Comparison of ENCODE assay signal across 12 cellular contexts in the genomic region with DNA sequence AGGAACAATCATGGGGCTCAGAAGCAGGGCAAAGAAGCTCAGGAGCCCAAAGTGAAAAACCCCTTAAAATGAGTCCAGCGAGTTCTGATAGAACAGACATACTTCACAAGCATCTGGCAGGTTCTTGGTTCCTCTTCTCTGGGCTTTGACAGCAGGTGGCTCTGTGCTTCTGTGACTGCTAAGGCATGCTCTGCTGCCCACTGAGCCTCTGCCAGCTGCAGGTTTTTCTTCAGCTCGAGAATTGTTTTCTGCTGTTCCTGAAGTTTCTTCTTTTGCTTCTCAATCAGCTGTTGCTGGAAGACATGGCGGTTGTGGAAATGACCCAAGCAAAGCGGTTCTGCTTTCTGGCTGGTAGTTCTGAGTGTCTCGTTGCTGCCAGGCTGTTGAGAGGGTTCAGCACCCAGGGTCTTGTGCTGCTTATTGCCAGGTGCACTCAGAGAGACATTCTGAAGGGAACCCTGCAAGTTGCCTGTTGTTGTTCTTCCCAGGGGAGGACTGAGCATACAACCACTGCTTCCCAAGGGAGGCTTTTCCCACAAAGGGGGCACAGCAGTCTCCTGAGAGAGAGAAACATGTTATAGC. TPM values are rescaled to one million over a fixed set of nuclear protein-coding genes. Genes with fewer than 3 reads are reported as not detected.
A peak's percentile ranks its signal among the peaks of the same experiment; 100 is the strongest.
DNase-seq lines count a peak whose midpoint lies in the region; ATAC-seq, FAIRE-seq and TF ChIP-seq lines count a peak whose summit lies in the region.
"Had no signal": no experiment of that assay in that cellular context is flagged by ENCODE, and none has a peak within 500 bp of the region (broad histone marks: within the 10 kb centered on the region; RNA-seq: fewer than 3 reads in every experiment).

No MANE protein-coding gene starts in this region.

- POLR2A ChIA-PET in RWPE1 (lab: Yijun Ruan, JAX; ENCODE audit: low non-redundant PET), result no interaction called here

- ATAC-seq in activated naive CD8-positive, alpha-beta T cell treated with anti-CD3 and anti-CD28 coated beads, Interleukin-2, amount 50 U/mL, for 24 hours, result peak; percentile 40
- ATAC-seq in HG02623 (IDR thresholded peaks at IDR 0.05; ENCODE audit: unreplicated experiment) (peak; percentile 98), HG03460 (IDR thresholded peaks at IDR 0.05; ENCODE audit: unreplicated experiment) (peak; percentile 99)
- ATAC-seq: Panc1 had no signal

- H3K27me3 Mint-ChIP-seq in activated naive CD8-positive, alpha-beta T cell treated with anti-CD3 and anti-CD28 coated beads, Interleukin-2, amount 50 U/mL, for 24 hours, result no peaks in the 10 kb centered on the region
- H3K27me3 Mint-ChIP-seq in activated naive CD8-positive, alpha-beta T cell treated with anti-CD3 and anti-CD28 coated beads for 36 hours, result no peaks in the 10 kb centered on the region

- DNase-seq in activated naive CD8-positive, alpha-beta T cell treated with anti-CD3 and anti-CD28 coated beads, Interleukin-2, amount 50 U/mL, for 24 hours, result peak; percentile 3
- DNase-seq in activated naive CD8-positive, alpha-beta T cell treated with anti-CD3 and anti-CD28 coated beads for 36 hours, result no peak
- DNase-seq in urothelium cell line (ENCODE audit: low spot score) (no peak), RWPE1 (ENCODE audit: low spot score) (no peak), NCI-H146 treated with DMSO at 0.1 percent for 48 hours (lab: John Stamatoyannopoulos, UW; ENCODE audit: unreplicated experiment) (no peak), NCI-H1694 (lab: John Stamatoyannopoulos, UW) (no peak)
- DNase-seq: activated effector memory CD4-positive, alpha-beta T cell treated with Interleukin-2 at 50 U/mL for 16 hours; NCI-H1105 had no signal

- no peak for TF ChIP-seq CTCF in RWPE1 (conservative IDR thresholded peaks at IDR 0.05; ENCODE audit: low read depth)

- no peaks in the 10 kb centered on the region for H3K9me3 Mint-ChIP-seq in activated naive CD8-positive, alpha-beta T cell treated with anti-CD3 and anti-CD28 coated beads, Interleukin-2, amount 50 U/mL, for 24 hours
- H3K9me3 Mint-ChIP-seq in activated naive CD8-positive, alpha-beta T cell treated with anti-CD3 and anti-CD28 coated beads for 36 hours, result peaks cover 2% of the 10 kb centered on the region

- no peaks in the 10 kb centered on the region for H3K4me1 Mint-ChIP-seq in activated naive CD8-positive, alpha-beta T cell treated with anti-CD3 and anti-CD28 coated beads, Interleukin-2, amount 50 U/mL, for 24 hours
- H3K4me1 Mint-ChIP-seq in activated naive CD8-positive, alpha-beta T cell treated with anti-CD3 and anti-CD28 coated beads for 36 hours, result no peaks in the 10 kb centered on the region

- H3K27ac ChIP-seq in RWPE1, result no peak overlapping the region
- H3K27ac ChIP-seq: VCaP had no signal

- peaks cover 12% of the 10 kb centered on the region for H3K36me3 Mint-ChIP-seq in activated naive CD8-positive, alpha-beta T cell treated with anti-CD3 and anti-CD28 coated beads, Interleukin-2, amount 50 U/mL, for 24 hours (ENCODE audit: low read depth)
- H3K36me3 Mint-ChIP-seq in activated naive CD8-positive, alpha-beta T cell treated with anti-CD3 and anti-CD28 coated beads for 36 hours, result peaks cover 9% of the 10 kb centered on the region

- CTCF ChIA-PET in RWPE1 (lab: Yijun Ruan, JAX), result no interaction called here

- H3K27ac Mint-ChIP-seq in activated naive CD8-positive, alpha-beta T cell treated with anti-CD3 and anti-CD28 coated beads, Interleukin-2, amount 50 U/mL, for 24 hours, result no peak overlapping the region
- H3K27ac Mint-ChIP-seq in activated naive CD8-positive, alpha-beta T cell treated with anti-CD3 and anti-CD28 coated beads for 36 hours, result no peak overlapping the region

- peak; percentile 55 for FAIRE-seq in urothelium cell line (lab: Jason Lieb, UNC)

- no peak overlapping the region for H3K4me3 Mint-ChIP-seq in activated naive CD8-positive, alpha-beta T cell treated with anti-CD3 and anti-CD28 coated beads, Interleukin-2, amount 50 U/mL, for 24 hours
- H3K4me3 Mint-ChIP-seq in activated naive CD8-positive, alpha-beta T cell treated with anti-CD3 and anti-CD28 coated beads for 36 hours, result no peak overlapping the region

RNA-seq across cellular contexts. Expression of gene CCDC191, which starts 50.8 kb away (rescaled TPM):
- 1 to 10 TPM in 1 of 2 experiments, under 1 TPM in 1; 0.99 to 1.7 TPM for total RNA-seq in activated naive CD8-positive, alpha-beta T cell treated with anti-CD3 and anti-CD28 coated beads for 36 hours

RNA-seq across cellular contexts. Expression of gene QTRT2, which starts 51.0 kb away (rescaled TPM):
- 10 to 100 TPM; 43.3 to 51.1 TPM for total RNA-seq in activated naive CD8-positive, alpha-beta T cell treated with anti-CD3 and anti-CD28 coated beads for 36 hours

RNA-seq across cellular contexts. Expression of gene ZDHHC23, which starts 57.7 kb away (rescaled TPM):
- total RNA-seq in activated naive CD8-positive, alpha-beta T cell treated with anti-CD3 and anti-CD28 coated beads for 36 hours, result 1 to 10 TPM; 2.6 to 3.7 TPM

Comparison
In these comparisons a context has a peak if more than half of its experiments do, and no peak if none do; other contexts are left out.
1. ATAC-seq: peak in every context shown above with its lines; median percentile 99 in HG03460; 98 in HG02623; 40 in activated naive CD8-positive, alpha-beta T cell treated with anti-CD3 and anti-CD28 coated beads, Interleukin-2, amount 50 U/mL, for 24 hours.